ENCODE assay signal across 8 cellular contexts in the genomic region with DNA sequence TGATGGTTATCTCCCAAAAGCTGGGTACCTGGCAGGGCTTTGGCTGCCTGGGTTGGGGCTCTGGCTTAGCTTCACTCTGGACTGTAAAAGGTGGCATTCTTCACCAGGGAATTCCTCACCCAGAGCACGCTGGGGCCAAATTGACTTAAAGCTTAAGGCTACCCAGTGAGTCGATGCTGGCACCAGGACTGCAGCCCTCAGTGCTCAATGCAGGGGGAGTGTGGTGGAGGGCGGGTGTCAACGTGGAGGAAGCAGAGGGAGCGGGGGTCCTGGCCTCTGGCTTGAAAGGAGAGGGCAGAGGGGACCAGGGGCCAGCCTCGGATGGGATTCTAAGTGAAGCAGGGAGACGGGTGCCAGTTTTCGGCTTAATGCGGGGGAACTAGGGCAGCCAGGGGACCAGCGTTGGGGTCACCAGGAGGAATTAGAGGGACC. TPM values are rescaled to one million over a fixed set of nuclear protein-coding genes. Genes with fewer than 3 reads are reported as not detected.
A peak's percentile ranks its signal among the peaks of the same experiment; 100 is the strongest.
DNase-seq lines count a peak whose midpoint lies in the region; ATAC-seq and TF ChIP-seq lines count a peak whose summit lies in the region.

No MANE protein-coding gene starts in this region.

- intact Hi-C loops in Panc1 (cut with micrococcal nuclease; ENCODE audit: unreplicated experiment) (no loop called here), esophagus muscularis mucosa (cut with DNase I) (no loop called here)

- TF ChIP-seq CTCF in Panc1 (IDR thresholded peaks at IDR 0.05) (no peak), esophagus muscularis mucosa (IDR thresholded peaks at IDR 0.05) (no peak), progenitor cell of endocrine pancreas (IDR thresholded peaks at IDR 0.05; ENCODE audit: unreplicated experiment) (no peak)

- H3K4me1 Mint-ChIP-seq in progenitor cell of endocrine pancreas (ENCODE audit: low read depth), result no peaks in the 10 kb centered on the region

- BruUV-seq in Panc1 (replicated peaks; lab: Mats Ljungman, UMichigan), result no TSS peak

- H3K4me3 Mint-ChIP-seq in progenitor cell of endocrine pancreas (ENCODE audit: low read depth), result peak overlapping the region; percentile 72

- H3K36me3 ChIP-seq in Panc1 (ENCODE audit: control insufficient read depth, insufficient read depth, low read length), result no peaks in the 10 kb centered on the region
- H3K36me3 ChIP-seq in esophagus muscularis mucosa, result peaks cover 7 to 60% (median 54%) of the 10 kb centered on the region in 4 donors

- peaks cover 8% of the 10 kb centered on the region for H3K36me3 Mint-ChIP-seq in progenitor cell of endocrine pancreas (ENCODE audit: insufficient read depth)

- POLR2A ChIA-PET in Panc1 (lab: Charles Lee), result interaction anchor here (0.5 to 0.7 kb wide), 2 partner anchors 15 to 47 kb away, joined by 6 to 9 read pairs; a partner anchor contains a TSS

- H3K9me3 ChIP-seq in Panc1 (ENCODE audit: control insufficient read depth, insufficient read depth, low read depth, low read length), result no peaks in the 10 kb centered on the region
- no peaks in the 10 kb centered on the region for H3K9me3 ChIP-seq in esophagus muscularis mucosa

- TF ChIP-seq POLR2A in esophagus muscularis mucosa (IDR thresholded peaks at IDR 0.05; ENCODE audit: low read depth), result no peak

- 50% methylated on average over 9 of the region's 10 CpGs for WGBS in esophagus muscularis mucosa

- in situ Hi-C loops in Panc1 (cut with HindIII; ENCODE audit: low pct_unique_long_range_greater_than_20kb, low sequenced_read_pairs), result no loop called here

- H3K4me1 ChIP-seq in Panc1 (ENCODE audit: control insufficient read depth, insufficient read depth, low read length), result peaks cover 32% of the 10 kb centered on the region
- peaks cover 14 to 42% (median 38%) of the 10 kb centered on the region in 4 donors for H3K4me1 ChIP-seq in esophagus muscularis mucosa

- ATAC-seq in GM19395 (IDR thresholded peaks at IDR 0.05; ENCODE audit: unreplicated experiment) (peak; percentile 25), Panc1 (peak; percentile 65), GM21825 (IDR thresholded peaks at IDR 0.05; ENCODE audit: unreplicated experiment) (no peak)

- H3K27ac ChIP-seq in Panc1 (ENCODE audit: low read length), result peak overlapping the region; percentile 73
- H3K27ac ChIP-seq in esophagus muscularis mucosa (replicated peaks in 1 of 4), result peak overlapping the region; percentile 86 to 89 (median 88)

- H3K27ac Mint-ChIP-seq in progenitor cell of endocrine pancreas, result peak overlapping the region; percentile 82

- H3K9me3 Mint-ChIP-seq in progenitor cell of endocrine pancreas (ENCODE audit: low read depth), result peaks cover 4% of the 10 kb centered on the region

- H3K27me3 Mint-ChIP-seq in progenitor cell of endocrine pancreas, result no peaks in the 10 kb centered on the region

- H3K4me3 ChIP-seq in Panc1 (ENCODE audit: low read depth in 2 of 2, low read length in 2 of 2), result peak overlapping the region; percentile 39 to 62
- peak overlapping the region; percentile 63 to 73 (median 66) for H3K4me3 ChIP-seq in esophagus muscularis mucosa

- no peaks in the 10 kb centered on the region for H3K27me3 ChIP-seq in Panc1 (ENCODE audit: control insufficient read depth, insufficient read depth, low read length)
- no peaks in the 10 kb centered on the region for H3K27me3 ChIP-seq in esophagus muscularis mucosa

- CTCF ChIA-PET in Panc1 (lab: Charles Lee), result no interaction called here

- TF ChIP-seq EP300 in esophagus muscularis mucosa (IDR thresholded peaks at IDR 0.05), result no peak

- DNase-seq in Panc1 (ENCODE audit: low read depth, low spot score) (no peak), esophagus muscularis mucosa (ENCODE audit: extremely low spot score) (no peak), progenitor cell of endocrine pancreas (ENCODE audit: low spot score, unreplicated experiment) (no peak), NCI-H2029 (lab: John Stamatoyannopoulos, UW) (no peak), NAMALWA (ENCODE audit: low spot score) (no peak), DMS153 (lab: John Stamatoyannopoulos, UW) (no peak)

RNA-seq across cellular contexts. Expression of a gene that starts 0.4 kb away (rescaled TPM):
- total RNA-seq in Panc1 (2021; ENCODE audit: unreplicated experiment) (225 TPM), esophagus muscularis mucosa (10 to 100 TPM; 47.7 to 63.5 (median 56.7) TPM), progenitor cell of endocrine pancreas (65.8 and 66.7 TPM in 2 replicates)
- polyA plus RNA-seq in Panc1 (2012; ENCODE audit: insufficient read length), result 389 TPM

RNA-seq across cellular contexts. Expression of a gene that starts 6.5 kb away (rescaled TPM):
- total RNA-seq in Panc1 (2021; ENCODE audit: unreplicated experiment) (317 TPM), esophagus muscularis mucosa (100 to 1,000 TPM; 105 to 148 (median 128) TPM), progenitor cell of endocrine pancreas (149 and 151 TPM in 2 replicates)
- polyA plus RNA-seq in Panc1 (2012; ENCODE audit: insufficient read length), result 556 TPM

RNA-seq across cellular contexts. Expression of a gene that starts 14.6 kb away (rescaled TPM):
- total RNA-seq in Panc1 (2021; ENCODE audit: unreplicated experiment) (128 TPM), esophagus muscularis mucosa (10 to 100 TPM in 1 of 4 donors, 1 to 10 TPM in 3; 2.2 to 17.9 (median 4.3) TPM), progenitor cell of endocrine pancreas (135 and 148 TPM in 2 replicates)
- 155 TPM for polyA plus RNA-seq in Panc1 (2012; ENCODE audit: insufficient read length)

RNA-seq across cellular contexts. Expression of a gene that starts 15.0 kb away (rescaled TPM):
- total RNA-seq in Panc1 (2021; ENCODE audit: unreplicated experiment) (221 TPM), esophagus muscularis mucosa (10 to 100 TPM; 27.4 to 67.2 (median 34.7) TPM), progenitor cell of endocrine pancreas (82.1 and 87.5 TPM in 2 replicates)
- polyA plus RNA-seq in Panc1 (2012; ENCODE audit: insufficient read length), result 308 TPM

RNA-seq across cellular contexts. Expression of a gene that starts 32.2 kb away (rescaled TPM):
- total RNA-seq in Panc1 (2021; ENCODE audit: unreplicated experiment), result 113 TPM
- polyA plus RNA-seq in Panc1 (2012; ENCODE audit: insufficient read length), result 123 TPM
- 10 to 100 TPM; 18.6 to 43.6 (median 32.5) TPM for total RNA-seq in esophagus muscularis mucosa
- total RNA-seq in progenitor cell of endocrine pancreas, result 34.5 and 38.4 TPM in 2 replicates
